ENCODE assay signal across 2 cellular contexts in the genomic region with DNA sequence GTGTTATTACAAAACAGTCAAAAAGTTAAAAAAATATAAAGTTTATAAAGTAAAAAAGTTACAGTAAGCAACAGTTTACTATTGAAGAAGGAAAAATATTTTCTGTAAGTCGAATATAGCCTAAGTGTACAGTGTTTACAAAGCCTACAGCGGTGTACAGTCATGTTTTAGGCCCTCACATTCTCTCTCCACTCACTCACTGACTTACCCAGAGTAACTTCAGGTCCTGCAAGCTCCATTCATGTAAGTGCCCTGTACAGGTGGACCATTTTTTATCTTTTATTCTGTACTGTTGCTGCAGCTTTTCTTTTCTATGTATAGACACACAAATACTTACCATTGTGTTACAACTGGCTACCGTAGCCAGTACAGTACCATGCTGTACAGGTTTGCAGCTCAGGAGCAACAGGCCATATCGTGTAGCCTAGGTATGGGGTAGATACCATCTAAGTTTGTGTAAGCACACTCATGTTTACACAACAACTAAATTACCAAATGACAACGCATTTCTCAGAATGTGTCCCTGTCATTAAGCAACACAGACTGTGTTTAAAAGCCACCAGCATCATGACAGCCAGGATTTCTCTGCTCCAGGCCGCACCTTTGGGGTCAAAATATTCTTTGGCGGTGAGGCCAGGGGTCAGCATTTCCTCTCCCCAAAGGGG.
TF ChIP-seq lines count a peak whose summit lies in the region.

No MANE protein-coding gene starts in this region.

TF ChIP-seq in IMR-90, 13 proteins besides CTCF, POLR2A, EP300 and RAD21:
- TF ChIP-seq FOS (IDR thresholded peaks at IDR 0.05; ENCODE audit: low read depth, low read length) (no peak), SMC3 (IDR thresholded peaks at IDR 0.05; ENCODE audit: low read depth, low read length) (no peak), MXI1 (IDR thresholded peaks at IDR 0.05; ENCODE audit: borderline replicate concordance, low read depth, low read length) (no peak), RFX5 (IDR thresholded peaks at IDR 0.05; ENCODE audit: low read depth, low read length) (no peak), CHD1 (IDR thresholded peaks at IDR 0.05; ENCODE audit: low read depth, low read length) (no peak), NFE2L2 (IDR thresholded peaks at IDR 0.05; ENCODE audit: low read depth, low read length) (no peak), RCOR1 (IDR thresholded peaks at IDR 0.05; ENCODE audit: insufficient replicate concordance, low read length) (no peak), BHLHE40 (IDR thresholded peaks at IDR 0.05; ENCODE audit: low read depth, low read length) (no peak), MAFK (IDR thresholded peaks at IDR 0.05; ENCODE audit: low read depth, low read length) (no peak), CEBPB (IDR thresholded peaks at IDR 0.05; ENCODE audit: low read depth, low read length) (no peak), MAZ (IDR thresholded peaks at IDR 0.05; ENCODE audit: borderline replicate concordance, low read depth, low read length) (no peak)
- TF ChIP-seq, protein P1, sequence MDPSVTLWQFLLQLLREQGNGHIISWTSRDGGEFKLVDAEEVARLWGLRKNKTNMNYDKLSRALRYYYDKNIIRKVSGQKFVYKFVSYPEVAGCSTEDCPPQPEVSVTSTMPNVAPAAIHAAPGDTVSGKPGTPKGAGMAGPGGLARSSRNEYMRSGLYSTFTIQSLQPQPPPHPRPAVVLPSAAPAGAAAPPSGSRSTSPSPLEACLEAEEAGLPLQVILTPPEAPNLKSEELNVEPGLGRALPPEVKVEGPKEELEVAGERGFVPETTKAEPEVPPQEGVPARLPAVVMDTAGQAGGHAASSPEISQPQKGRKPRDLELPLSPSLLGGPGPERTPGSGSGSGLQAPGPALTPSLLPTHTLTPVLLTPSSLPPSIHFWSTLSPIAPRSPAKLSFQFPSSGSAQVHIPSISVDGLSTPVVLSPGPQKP (IDR thresholded peaks at IDR 0.05; ENCODE audit: borderline replicate concordance, low read depth, low read length), result no peak
- TF ChIP-seq, protein P2, sequence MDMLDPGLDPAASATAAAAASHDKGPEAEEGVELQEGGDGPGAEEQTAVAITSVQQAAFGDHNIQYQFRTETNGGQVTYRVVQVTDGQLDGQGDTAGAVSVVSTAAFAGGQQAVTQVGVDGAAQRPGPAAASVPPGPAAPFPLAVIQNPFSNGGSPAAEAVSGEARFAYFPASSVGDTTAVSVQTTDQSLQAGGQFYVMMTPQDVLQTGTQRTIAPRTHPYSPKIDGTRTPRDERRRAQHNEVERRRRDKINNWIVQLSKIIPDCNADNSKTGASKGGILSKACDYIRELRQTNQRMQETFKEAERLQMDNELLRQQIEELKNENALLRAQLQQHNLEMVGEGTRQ (IDR thresholded peaks at IDR 0.05; ENCODE audit: low read depth, low read length), result no peak
TF ChIP-seq in IMR-90: peak in this region for 0.

TF ChIP-seq in WTC11, 78 proteins besides CTCF, POLR2A, EP300 and RAD21:
- TF ChIP-seq NFATC4 (CRISPR knock-in tag; IDR thresholded peaks at IDR 0.05), result no peak
- no peak for TF ChIP-seq ZNF232 (CRISPR knock-in tag; IDR thresholded peaks at IDR 0.05)
- TF ChIP-seq ATF1 (CRISPR knock-in tag; IDR thresholded peaks at IDR 0.05), result no peak
- TF ChIP-seq ZNF425 (CRISPR knock-in tag; conservative IDR thresholded peaks at IDR 0.05), result no peak
- no peak for TF ChIP-seq TEAD4 (CRISPR knock-in tag; IDR thresholded peaks at IDR 0.05)
- no peak for TF ChIP-seq ZNF671 (CRISPR knock-in tag; IDR thresholded peaks at IDR 0.05)
- no peak for TF ChIP-seq GTF2I (CRISPR knock-in tag; conservative IDR thresholded peaks at IDR 0.05)
- TF ChIP-seq, protein P2 (CRISPR knock-in tag; IDR thresholded peaks at IDR 0.05), result no peak
